ENCODE assay signal across 8 cellular contexts in genomic region chr18:57748770-57749603, GRCh38. TPM values are rescaled to one million over a fixed set of nuclear protein-coding genes. Genes with fewer than 3 reads are reported as not detected.
A peak's percentile ranks its signal among the peaks of the same experiment; 100 is the strongest.
DNase-seq lines count a peak whose midpoint lies in the region; ATAC-seq and TF ChIP-seq lines count a peak whose summit lies in the region.

No MANE protein-coding gene starts in this region.

- no peaks in the 10 kb centered on the region for H3K27me3 ChIP-seq in left lung

- ATAC-seq in HG03460 (IDR thresholded peaks at IDR 0.05; ENCODE audit: unreplicated experiment) (peak; percentile 93), left lung (peak; percentile 92), T-helper 17 cell (no peak)

- DNase-seq in Calu3 (peak; percentile 46), GM20000 (ENCODE audit: low spot score) (peak; percentile 40), RPMI7951 (ENCODE audit: low read depth) (peak; percentile 24), left lung (no peak), NCI-H1694 (lab: John Stamatoyannopoulos, UW) (no peak), T-helper 17 cell (no peak)
- no peak for DNase-seq in stimulated activated CD4-positive, alpha-beta T cell treated with anti-CD3 and anti-CD28 coated beads, Interleukin-2, amount 100 ng/mL, for 24 hours

- peak overlapping the region; percentile 14 for H3K4me3 Mint-ChIP-seq in Calu3 (ENCODE audit: low read depth, unreplicated experiment)
- H3K4me3 Mint-ChIP-seq in T-helper 17 cell: no peak overlapping the region

- CTCF ChIA-PET in Calu3 (lab: Charles Lee): interaction anchor here (0.6 to 2.2 kb wide), 3 partner anchors 11 to 127 kb away, joined by 3 to 11 read pairs (median 3); no protein-coding TSS in a partner anchor

- H3K4me1 Mint-ChIP-seq in Calu3 (ENCODE audit: low read depth, unreplicated experiment): peaks cover 30% of the 10 kb centered on the region
- no peaks in the 10 kb centered on the region for H3K4me1 Mint-ChIP-seq in T-helper 17 cell

- H3K4me3 ChIP-seq in left lung: no peak overlapping the region

- H3K9me3 ChIP-seq in left lung (no peaks in the 10 kb centered on the region), T-helper 17 cell (ENCODE audit: control insufficient read depth, low read length, poor library complexity, severe bottlenecking) (no peaks in the 10 kb centered on the region)

- H3K27me3 Mint-ChIP-seq in Calu3 (ENCODE audit: unreplicated experiment) (no peaks in the 10 kb centered on the region), T-helper 17 cell (no peaks in the 10 kb centered on the region)

- BruUV-seq in Calu3 (replicated peaks; lab: Mats Ljungman, UMichigan): no TSS peak

- no peaks in the 10 kb centered on the region for H3K36me3 ChIP-seq in left lung

- H3K36me3 Mint-ChIP-seq in Calu3 (ENCODE audit: insufficient read depth, unreplicated experiment) (peaks cover 18% of the 10 kb centered on the region), T-helper 17 cell (ENCODE audit: low read depth) (no peaks in the 10 kb centered on the region)

- TF ChIP-seq CTCF in Calu3 (IDR thresholded peaks at IDR 0.05; ENCODE audit: unreplicated experiment): no peak
- TF ChIP-seq CTCF in GM20000 (IDR thresholded peaks at IDR 0.05; ENCODE audit: extremely low read depth, missing control alignments): no peak
- TF ChIP-seq CTCF in left lung (IDR thresholded peaks at IDR 0.05): no peak

- H3K4me1 ChIP-seq in left lung: peaks cover 4 to 18% of the 10 kb centered on the region in 2 donors

- peak overlapping the region in 1 of 2 donors; percentile 34 for H3K27ac ChIP-seq in left lung

- H3K9me3 Mint-ChIP-seq in Calu3 (ENCODE audit: low read depth, unreplicated experiment): no peaks in the 10 kb centered on the region

- H3K27ac Mint-ChIP-seq in Calu3 (ENCODE audit: unreplicated experiment) (peak overlapping the region; percentile 45), T-helper 17 cell (no peak overlapping the region)

- intact Hi-C loops in Calu3 (cut with micrococcal nuclease; ENCODE audit: unreplicated experiment) (loop anchor here (2.0 kb wide), 1 partner anchor 52 kb away; no protein-coding TSS in a partner anchor), left lung (cut with DNase I) (no loop called here)

RNA-seq across cellular contexts. Expression of gene ATP8B1, which starts 54.1 kb away (rescaled TPM):
- total RNA-seq in Calu3 (2022): 62.3 and 66.2 TPM in 2 replicates
- 12.5 TPM in 2 replicates for total RNA-seq in RPMI7951 (2014; rRNA removed; shearing (Covaris generic))
- 10 to 100 TPM; 24.0 to 26.6 TPM for total RNA-seq in left lung
- total RNA-seq in T-helper 17 cell: not detected

Comparison
In these comparisons a context has a peak if more than half of its experiments do, and no peak if none do; other contexts are left out.
1. DNase-seq: peak in Calu3 (single experiment), GM20000 (single experiment) and RPMI7951 (single experiment); none in left lung (0 of 2), NCI-H1694 (single experiment), stimulated activated CD4-positive, alpha-beta T cell treated with anti-CD3 and anti-CD28 coated beads, Interleukin-2, amount 100 ng/mL, for 24 hours (0 of 2) and T-helper 17 cell (0 of 3).
2. RNA of gene ATP8B1, which starts 54.1 kb away (total RNA-seq): 62.3 to 66.2 TPM in Calu3, 24.0 to 26.6 TPM in left lung and 12.5 TPM in RPMI7951; not detected in T-helper 17 cell; every median in the first group is over 10 times any median in the second.